In the genomic region with DNA sequence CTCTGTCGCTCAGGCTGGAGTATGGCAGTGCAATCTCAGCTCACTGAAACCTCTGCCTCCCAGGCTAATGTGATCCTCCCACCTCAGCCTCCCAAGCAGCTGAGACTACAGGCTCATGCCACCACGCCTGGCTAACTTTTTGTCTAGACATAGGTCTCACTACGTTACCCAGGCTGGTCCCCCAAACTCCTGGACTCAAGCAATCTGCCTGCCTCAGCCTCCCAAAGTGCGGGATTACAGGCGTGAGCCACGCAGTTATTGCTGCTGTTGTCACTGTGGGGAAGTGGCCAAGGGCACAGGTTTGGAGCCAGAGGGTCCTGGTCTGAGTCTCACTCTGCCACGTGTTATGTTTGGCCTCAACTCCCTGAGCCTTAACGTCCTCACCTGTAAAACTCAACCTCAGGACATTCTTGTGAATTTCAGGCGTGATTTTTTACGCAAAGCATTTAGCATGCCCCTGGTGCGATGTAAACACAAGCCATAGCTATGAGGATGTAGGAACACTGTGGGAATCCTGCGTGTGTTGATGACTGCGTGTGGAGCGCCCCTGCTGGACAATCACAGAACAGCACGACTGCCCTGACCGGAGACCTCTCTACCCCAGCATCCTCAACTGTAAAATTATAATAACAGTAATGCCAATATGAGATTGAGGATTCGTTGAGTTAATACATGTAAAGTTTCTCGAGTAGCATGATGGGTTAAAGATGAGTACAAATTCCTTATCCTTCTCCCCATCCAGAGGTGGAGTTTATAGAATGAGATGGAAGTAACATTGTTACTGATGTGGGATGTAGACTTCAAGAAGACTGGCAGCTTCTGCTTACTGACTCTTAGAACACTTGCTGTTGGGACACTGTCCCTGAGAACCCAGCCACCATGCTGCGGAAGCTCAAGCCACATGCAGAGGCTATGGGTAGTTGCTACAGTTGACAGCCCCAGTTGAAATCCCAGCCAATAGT, we compare ENCODE assay signal across 8 cellular contexts. TPM values are rescaled to one million over a fixed set of nuclear protein-coding genes. Genes with fewer than 3 reads are reported as not detected.
DNase-seq lines count a peak whose midpoint lies in the region; ATAC-seq and TF ChIP-seq lines count a peak whose summit lies in the region.

No MANE protein-coding gene starts in this region.

- no peak overlapping the region for H3K27ac ChIP-seq in lung (ENCODE audit: low read depth in 1 of 2, low read length in 1 of 2)

- no peaks in the 10 kb centered on the region for H3K36me3 ChIP-seq in lung (ENCODE audit: control insufficient read depth in 2 of 2, insufficient read depth in 2 of 2, low read length in 2 of 2)

- H3K27me3 ChIP-seq in lung (ENCODE audit: control insufficient read depth, insufficient read depth) = no peaks in the 10 kb centered on the region

- DNase-seq in CD1c-positive myeloid dendritic cell (ENCODE audit: extremely low spot score) = peak; percentile 77
- DNase-seq in HuH-7.5 (ENCODE audit: low spot score) = peak; percentile 55
- DNase-seq in activated CD4-positive, CD25-positive, alpha-beta regulatory T cell treated with anti-CD3 and anti-CD28 coated beads, Interleukin-2, amount 50 U/mL, for 16 hours (ENCODE audit: low read depth, low spot score) = peak; percentile 28
- peak; percentile 40 for DNase-seq in cerebellar cortex (ENCODE audit: low spot score)
- peak; percentile 54 for DNase-seq in lung (ENCODE audit: low spot score)
- DNase-seq in stimulated activated CD8-positive, alpha-beta memory T cell treated with anti-CD3 and anti-CD28 coated beads, Interleukin-4, amount 100 ng/mL, for 48 hours = peak; percentile 83

- TF ChIP-seq CTCF in lung (IDR thresholded peaks at IDR 0.05; ENCODE audit: control extremely low read depth, extremely low read depth) = peak; percentile 65

- no peak overlapping the region for H3K4me3 ChIP-seq in lung

- no peaks in the 10 kb centered on the region for H3K9me3 ChIP-seq in lung (ENCODE audit: control insufficient read depth in 2 of 2, insufficient read depth in 1 of 2, low read length in 1 of 2)

- no peaks in the 10 kb centered on the region for H3K4me1 ChIP-seq in lung (ENCODE audit: control insufficient read depth in 2 of 2, insufficient read depth in 2 of 2, low read length in 2 of 2)

- WGBS in lung, 2 donors = 30 to 35% methylated on average over 19 of the region's 19 CpGs

- ATAC-seq in lung (ENCODE audit: insufficient read depth, low FRiP score) (no peak), HG03159 (IDR thresholded peaks at IDR 0.05; ENCODE audit: unreplicated experiment) (no peak), GM21528 (IDR thresholded peaks at IDR 0.05; ENCODE audit: low FRiP score, unreplicated experiment) (no peak)

RNA-seq across cellular contexts. Expression of a gene that starts 41.8 kb away (rescaled TPM):
- 1 to 10 TPM; 1.8 to 4.1 TPM for total RNA-seq in lung
- polyA plus RNA-seq in lung = under 1 TPM; 0.48 to 0.59 TPM

Comparison
In these comparisons a context has a peak if more than half of its experiments do, and no peak if none do; other contexts are left out.
1. DNase-seq: peak in every context shown above with its lines; median percentile 83 in stimulated activated CD8-positive, alpha-beta memory T cell treated with anti-CD3 and anti-CD28 coated beads, Interleukin-4, amount 100 ng/mL, for 48 hours; 77 in CD1c-positive myeloid dendritic cell; 55 in HuH-7.5; 54 in lung; 40 in cerebellar cortex; 28 in activated CD4-positive, CD25-positive, alpha-beta regulatory T cell treated with anti-CD3 and anti-CD28 coated beads, Interleukin-2, amount 50 U/mL, for 16 hours.